26 cellular contexts compared by ENCODE assay signal in the genomic region with DNA sequence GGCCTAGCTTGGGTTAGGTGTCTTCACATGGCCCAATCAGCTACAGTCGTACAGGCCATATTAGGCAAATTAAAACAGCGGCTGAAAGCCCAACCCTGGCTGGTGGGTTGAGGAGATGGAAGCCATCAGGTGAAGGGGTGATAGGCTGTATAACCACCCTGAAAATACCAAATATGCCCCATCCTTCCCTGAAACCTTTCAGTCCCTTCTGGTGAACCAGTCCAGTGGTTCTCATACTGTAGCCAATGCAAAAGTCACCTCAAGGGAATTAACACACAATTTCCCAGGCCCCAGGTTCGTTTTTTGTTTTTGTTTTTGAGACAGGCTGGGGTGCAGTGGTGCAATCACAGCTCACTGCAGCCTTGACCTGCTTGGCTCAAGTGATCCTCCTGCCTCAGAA.
DNase-seq lines count a peak whose midpoint lies in the region; ATAC-seq lines count a peak whose summit lies in the region.
"Had no signal": no experiment of that assay in that cellular context is flagged by ENCODE, and none has a peak within 500 bp of the region (broad histone marks: within the 10 kb centered on the region; RNA-seq: fewer than 3 reads in every experiment).

No MANE protein-coding gene starts in this region.

- ATAC-seq in GM18502 (IDR thresholded peaks at IDR 0.05; ENCODE audit: poor library complexity, unreplicated experiment) (peak; percentile 81), GM19463 (IDR thresholded peaks at IDR 0.05; ENCODE audit: unreplicated experiment) (peak; percentile 93), HG02759 (IDR thresholded peaks at IDR 0.05; ENCODE audit: unreplicated experiment) (peak; percentile 71), HG03378 (IDR thresholded peaks at IDR 0.05; ENCODE audit: unreplicated experiment) (peak; percentile 79), HG03196 (IDR thresholded peaks at IDR 0.05; ENCODE audit: unreplicated experiment) (no peak)
- ATAC-seq: left colon, Right ventricle myocardium inferior had no signal

- in situ Hi-C loops in HAP-1 (cut with MboI; ENCODE audit: low sequenced_read_pairs): no loop called here

- no peaks in the 10 kb centered on the region for H3K27me3 ChIP-seq in HAP-1 (ENCODE audit: low read depth)
- H3K27me3 ChIP-seq: ascending aorta, BE2C had no signal

- DNase-seq in CD1c-positive myeloid dendritic cell (ENCODE audit: extremely low spot score): no peak
- no peak for DNase-seq in HAP-1 (ENCODE audit: low spot score in 2 of 2)
- DNase-seq in HPDE6-E6E7 (ENCODE audit: extremely low spot score): no peak
- DNase-seq: activated CD4-positive, alpha-beta memory T cell treated with anti-CD3 and anti-CD28 coated beads, Interleukin-2, amount 10 ng/mL, durations not matched to agents 7 days and 5 days; activated naive CD4-positive, alpha-beta T cell treated with anti-CD3 and anti-CD28 coated beads, Interleukin-2, amount 50 U/mL, for 16 hours; activated T-cell treated with anti-CD3 and anti-CD28 coated beads, Interleukin-2, amount 50 U/mL, for 1 hour; BE2C; cerebellar nuclear complex; effector memory CD4-positive, alpha-beta T cell; GOT3; KG1; left colon; NCI-H1048; NCI-H2081 treated with DMSO at 0.1 percent for 48 hours; NCI-H524 treated with DMSO at 0.1 percent for 48 hours; nephron progenitor cell; stimulated activated CD8-positive, alpha-beta memory T cell treated with anti-CD3 and anti-CD28 coated beads, Interleukin-4, amount 100 ng/mL, for 48 hours; T-helper 1 cell had no signal

- H3K4me1 ChIP-seq in HAP-1: peaks cover 13% of the 10 kb centered on the region
- H3K4me1 ChIP-seq: ascending aorta had no signal

- H3K36me3 ChIP-seq in HAP-1 (replicated peaks): no peaks in the 10 kb centered on the region
- H3K36me3 ChIP-seq: ascending aorta, BE2C had no signal

- no peak overlapping the region for H3K4me3 ChIP-seq in HAP-1
- H3K4me3 ChIP-seq: ascending aorta, smooth muscle cell had no signal

- H3K9me3 ChIP-seq in HAP-1: no peaks in the 10 kb centered on the region
- H3K9me3 ChIP-seq: ascending aorta, BE2C had no signal
